ENCODE assay signal across 6 cellular contexts in the genomic region with DNA sequence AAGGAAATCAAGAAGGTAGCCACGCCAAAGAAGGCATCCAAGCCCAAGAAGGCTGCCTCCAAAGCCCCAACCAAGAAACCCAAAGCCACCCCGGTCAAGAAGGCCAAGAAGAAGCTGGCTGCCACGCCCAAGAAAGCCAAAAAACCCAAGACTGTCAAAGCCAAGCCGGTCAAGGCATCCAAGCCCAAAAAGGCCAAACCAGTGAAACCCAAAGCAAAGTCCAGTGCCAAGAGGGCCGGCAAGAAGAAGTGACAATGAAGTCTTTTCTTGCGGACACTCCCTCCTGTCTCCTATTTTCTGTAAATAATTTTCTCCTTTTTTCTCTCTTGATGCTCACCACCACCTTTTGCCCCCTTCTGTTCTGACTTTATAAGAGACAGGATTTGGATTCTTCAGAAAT. TPM values are rescaled to one million over a fixed set of nuclear protein-coding genes. Genes with fewer than 3 reads are reported as not detected.
A peak's percentile ranks its signal among the peaks of the same experiment; 100 is the strongest.
DNase-seq lines count a peak whose midpoint lies in the region; ATAC-seq and TF ChIP-seq lines count a peak whose summit lies in the region.

No MANE protein-coding gene starts in this region.

- H3K4me3 Mint-ChIP-seq in T-cell: peak overlapping the region; percentile 48 to 63 (median 59)
- peak overlapping the region; percentile 13 for H3K4me3 Mint-ChIP-seq in stimulated activated memory B cell treated with anti-CD40 and anti-IgM and Interleukin-4, amounts not matched to agents 10 μg/mL and 1 μg/mL and 100 μg/mL, for 72 hours

- H3K4me1 Mint-ChIP-seq in T-cell: peaks cover 36 to 49% (median 44%) of the 10 kb centered on the region in 3 donors
- H3K4me1 Mint-ChIP-seq in stimulated activated memory B cell treated with anti-CD40 and anti-IgM and Interleukin-4, amounts not matched to agents 10 μg/mL and 1 μg/mL and 100 μg/mL, for 72 hours: peaks cover 53% of the 10 kb centered on the region

- H3K27me3 Mint-ChIP-seq in T-cell: peaks cover 12 to 59% of the 10 kb centered on the region in 2 donors
- H3K27me3 Mint-ChIP-seq in stimulated activated memory B cell treated with anti-CD40 and anti-IgM and Interleukin-4, amounts not matched to agents 10 μg/mL and 1 μg/mL and 100 μg/mL, for 72 hours: peaks cover 77% of the 10 kb centered on the region

- no peaks in the 10 kb centered on the region for H3K9me3 Mint-ChIP-seq in T-cell
- H3K9me3 Mint-ChIP-seq in stimulated activated memory B cell treated with anti-CD40 and anti-IgM and Interleukin-4, amounts not matched to agents 10 μg/mL and 1 μg/mL and 100 μg/mL, for 72 hours: no peaks in the 10 kb centered on the region

- POLR2A ChIA-PET in T-cell (lab: Charles Lee): no interaction called here

- H3K27ac Mint-ChIP-seq in T-cell: no peak overlapping the region
- no peak overlapping the region for H3K27ac Mint-ChIP-seq in stimulated activated memory B cell treated with anti-CD40 and anti-IgM and Interleukin-4, amounts not matched to agents 10 μg/mL and 1 μg/mL and 100 μg/mL, for 72 hours

- in situ Hi-C loops in GM13976 (cut with MboI; ENCODE audit: low sequenced_read_pairs, unreplicated experiment): no loop called here
- in situ Hi-C loops in GM13977 (cut with MboI; ENCODE audit: low pct_unique_long_range_greater_than_20kb, low sequenced_read_pairs, unreplicated experiment): no loop called here

- H3K4me3 ChIP-seq in fibroblast of mammary gland (ENCODE audit: control insufficient read depth, low read depth, low read length): peak overlapping the region; percentile 65

- ATAC-seq in T-cell (replicated peaks in 1 of 4): no peak
- no peak for ATAC-seq in stimulated activated memory B cell treated with anti-CD40 and anti-IgM and Interleukin-4, amounts not matched to agents 10 μg/mL and 1 μg/mL and 100 μg/mL, for 72 hours

- CTCF ChIA-PET in T-cell (lab: Charles Lee): interaction anchor here in 1 of 2 donors (0.6 kb wide), 1 partner anchor 17 kb away, joined by 8 read pairs; no protein-coding TSS in a partner anchor

- DNase-seq in T-cell (no peak), fibroblast of mammary gland (ENCODE audit: low read depth) (no peak), HCEC 1CT (no peak), GM13976 (ENCODE audit: low spot score) (no peak), GM13977 (ENCODE audit: low spot score) (no peak)

- H3K36me3 Mint-ChIP-seq in T-cell: no peaks in the 10 kb centered on the region
- H3K36me3 Mint-ChIP-seq in stimulated activated memory B cell treated with anti-CD40 and anti-IgM and Interleukin-4, amounts not matched to agents 10 μg/mL and 1 μg/mL and 100 μg/mL, for 72 hours: no peaks in the 10 kb centered on the region

- TF ChIP-seq CTCF in fibroblast of mammary gland (conservative IDR thresholded peaks at IDR 0.05; ENCODE audit: control insufficient read depth, insufficient read depth, low read depth, low read length): no peak
- TF ChIP-seq CTCF in GM13976 (IDR thresholded peaks at IDR 0.05; ENCODE audit: borderline replicate concordance, control extremely low read depth, extremely low read depth, insufficient read depth, missing control alignments): no peak
- TF ChIP-seq CTCF in GM13977 (IDR thresholded peaks at IDR 0.05; ENCODE audit: extremely low read depth, insufficient read depth, missing control alignments): no peak

RNA-seq across cellular contexts. Expression of a gene that starts 1.9 kb away (rescaled TPM):
- 1 to 10 TPM; 1.2 to 3.5 (median 2.3) TPM for total RNA-seq in T-cell

RNA-seq across cellular contexts. Expression of a gene that starts 17.3 kb away (rescaled TPM):
- total RNA-seq in T-cell: not detected

RNA-seq across cellular contexts. Expression of a gene that starts 38.3 kb away (rescaled TPM):
- total RNA-seq in T-cell: 10 to 100 TPM; 19.9 to 29.7 (median 25.9) TPM

RNA-seq across cellular contexts. Expression of a gene that starts 43.3 kb away (rescaled TPM):
- 100 to 1,000 TPM; 428 to 516 (median 483) TPM for total RNA-seq in T-cell
